1 cellular context compared by ENCODE assay signal in the genomic region with DNA sequence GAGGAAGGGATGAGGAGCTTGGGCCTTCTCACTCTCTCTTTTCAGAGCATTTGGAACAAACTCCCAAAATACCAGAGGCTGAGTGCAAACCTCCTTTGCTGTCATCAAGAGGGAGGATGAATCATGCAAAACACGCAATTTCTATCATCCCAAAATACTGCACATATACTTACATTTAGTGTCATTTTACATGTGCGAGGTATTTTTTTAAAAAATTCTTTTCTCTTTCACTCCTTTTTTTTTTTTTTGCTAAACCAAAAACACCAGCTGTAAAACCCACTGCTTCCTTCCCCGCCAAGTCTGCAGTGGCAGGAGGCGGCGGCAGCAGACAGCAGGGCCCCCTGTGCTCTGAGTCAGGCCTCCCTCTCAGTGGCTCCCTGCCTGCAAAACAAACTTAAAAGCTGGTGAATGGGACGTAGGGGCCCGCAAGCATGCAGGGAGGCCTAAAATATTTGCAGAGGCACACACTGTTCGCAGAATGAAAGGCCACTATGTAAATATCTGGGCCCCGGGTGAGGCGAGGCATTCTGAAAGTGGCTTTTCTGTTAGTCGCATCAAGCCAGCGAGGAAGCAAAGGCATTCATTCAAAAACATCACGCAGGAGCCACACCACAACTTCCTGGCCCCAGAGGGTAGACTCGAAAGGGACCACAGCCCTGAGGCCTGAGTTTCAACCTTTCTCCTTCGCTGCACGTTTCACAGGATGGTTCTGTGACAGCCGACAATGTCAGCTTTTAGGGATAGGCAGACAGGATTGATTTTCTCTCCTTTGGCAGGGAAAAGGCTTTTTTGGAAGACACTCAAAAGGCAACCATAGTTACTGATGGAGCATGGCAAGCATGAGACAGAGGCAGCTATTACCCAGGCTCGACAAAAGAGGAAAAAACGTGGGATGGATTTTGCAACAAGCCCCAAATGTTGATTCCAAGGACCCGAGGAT.
A peak's percentile ranks its signal among the peaks of the same experiment; 100 is the strongest.
TF ChIP-seq lines count a peak whose summit lies in the region.

No MANE protein-coding gene starts in this region.

TF ChIP-seq in HepG2, 621 proteins besides CTCF, POLR2A, EP300 and RAD21 (continued from another document and continues in another):
- TF ChIP-seq, protein P1, sequence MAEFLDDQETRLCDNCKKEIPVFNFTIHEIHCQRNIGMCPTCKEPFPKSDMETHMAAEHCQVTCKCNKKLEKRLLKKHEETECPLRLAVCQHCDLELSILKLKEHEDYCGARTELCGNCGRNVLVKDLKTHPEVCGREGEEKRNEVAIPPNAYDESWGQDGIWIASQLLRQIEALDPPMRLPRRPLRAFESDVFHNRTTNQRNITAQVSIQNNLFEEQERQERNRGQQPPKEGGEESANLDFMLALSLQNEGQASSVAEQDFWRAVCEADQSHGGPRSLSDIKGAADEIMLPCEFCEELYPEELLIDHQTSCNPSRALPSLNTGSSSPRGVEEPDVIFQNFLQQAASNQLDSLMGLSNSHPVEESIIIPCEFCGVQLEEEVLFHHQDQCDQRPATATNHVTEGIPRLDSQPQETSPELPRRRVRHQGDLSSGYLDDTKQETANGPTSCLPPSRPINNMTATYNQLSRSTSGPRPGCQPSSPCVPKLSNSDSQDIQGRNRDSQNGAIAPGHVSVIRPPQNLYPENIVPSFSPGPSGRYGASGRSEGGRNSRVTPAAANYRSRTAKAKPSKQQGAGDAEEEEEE (CRISPR knock-in tag; IDR thresholded peaks at IDR 0.05; ENCODE audit: borderline replicate concordance), result no peak
- peak; percentile 80 for TF ChIP-seq KDM6A (CRISPR knock-in tag; IDR thresholded peaks at IDR 0.05; ENCODE audit: low read depth)
- TF ChIP-seq KDM1A (CRISPR knock-in tag; IDR thresholded peaks at IDR 0.05), result peak; percentile 67; the same call in 1 of the 2 replicates
- peak; percentile 83; the same call in 1 of the 2 replicates for TF ChIP-seq ZNF766 (CRISPR knock-in tag; IDR thresholded peaks at IDR 0.05; ENCODE audit: borderline replicate concordance)
- 0 out of 2 replicates have a peak, but pooled peaks have one; percentile 42 for TF ChIP-seq KDM4B (CRISPR knock-in tag; IDR thresholded peaks at IDR 0.05)
- TF ChIP-seq SCMH1 (CRISPR knock-in tag; IDR thresholded peaks at IDR 0.05; ENCODE audit: borderline replicate concordance), result no peak
- TF ChIP-seq SRSF9 (IDR thresholded peaks at IDR 0.05; ENCODE audit: borderline replicate concordance, insufficient read depth, low read depth, low read length, poor library complexity, severe bottlenecking), result no peak
- TF ChIP-seq SETDB1 (CRISPR knock-in tag; IDR thresholded peaks at IDR 0.05; ENCODE audit: borderline replicate concordance), result no peak
- peak; percentile 44; the same call in 1 of the 2 replicates for TF ChIP-seq ZNF746 (CRISPR knock-in tag; IDR thresholded peaks at IDR 0.05)
- TF ChIP-seq NFE2 (CRISPR knock-in tag; IDR thresholded peaks at IDR 0.05), result no peak
- TF ChIP-seq KMT2B (CRISPR knock-in tag; IDR thresholded peaks at IDR 0.05), result 0 out of 2 replicates have a peak, but pooled peaks have one; percentile 18
- no peak for TF ChIP-seq ZNF354B (CRISPR knock-in tag; IDR thresholded peaks at IDR 0.05)
- TF ChIP-seq PREB (CRISPR knock-in tag; IDR thresholded peaks at IDR 0.05), result no peak
- TF ChIP-seq RBAK (CRISPR knock-in tag; IDR thresholded peaks at IDR 0.05), result no peak
- TF ChIP-seq ZNF761 (CRISPR knock-in tag; conservative IDR thresholded peaks at IDR 0.05), result 0 out of 2 replicates have a peak, but pooled peaks have one; percentile 59
- peak; percentile 83 for TF ChIP-seq TCF7 (IDR thresholded peaks at IDR 0.05; ENCODE audit: low read depth)
- TF ChIP-seq ZNF574 (CRISPR knock-in tag; IDR thresholded peaks at IDR 0.05), result peak; percentile 83
- TF ChIP-seq ZNF121 (CRISPR knock-in tag; IDR thresholded peaks at IDR 0.05), result 0 out of 2 replicates have a peak, but pooled peaks have one; percentile 15
- TF ChIP-seq ZNF570 (CRISPR knock-in tag; IDR thresholded peaks at IDR 0.05; ENCODE audit: borderline replicate concordance), result no peak
- no peak for TF ChIP-seq CCAR2 (optimal IDR thresholded peaks at IDR 0.05; ENCODE audit: low read depth, low read length)
- no peak for TF ChIP-seq TBP (CRISPR knock-in tag; IDR thresholded peaks at IDR 0.05)
- peak; percentile 29; the same call in 1 of the 2 replicates for TF ChIP-seq SP4 (CRISPR knock-in tag; IDR thresholded peaks at IDR 0.05)
- peak; percentile 71; the same call in 1 of the 2 replicates for TF ChIP-seq ZNF800 (CRISPR knock-in tag; IDR thresholded peaks at IDR 0.05)
- peak; percentile 83 for TF ChIP-seq TEAD3 (CRISPR knock-in tag; optimal IDR thresholded peaks at IDR 0.05; ENCODE audit: borderline replicate concordance)
- no peak for TF ChIP-seq PLSCR1 (CRISPR knock-in tag; IDR thresholded peaks at IDR 0.05; ENCODE audit: borderline replicate concordance)
- TF ChIP-seq MAFG (CRISPR knock-in tag; IDR thresholded peaks at IDR 0.05), result no peak
- peak; percentile 75 for TF ChIP-seq FOXO1 (CRISPR knock-in tag; IDR thresholded peaks at IDR 0.05)
- TF ChIP-seq PHF8 (CRISPR knock-in tag; IDR thresholded peaks at IDR 0.05), result peak; percentile 12
- TF ChIP-seq, protein P2, sequence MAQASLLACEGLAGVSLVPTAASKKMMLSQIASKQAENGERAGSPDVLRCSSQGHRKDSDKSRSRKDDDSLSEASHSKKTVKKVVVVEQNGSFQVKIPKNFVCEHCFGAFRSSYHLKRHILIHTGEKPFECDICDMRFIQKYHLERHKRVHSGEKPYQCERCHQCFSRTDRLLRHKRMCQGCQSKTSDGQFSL (CRISPR knock-in tag; IDR thresholded peaks at IDR 0.05), result no peak
- TF ChIP-seq ZNF567 (CRISPR knock-in tag; IDR thresholded peaks at IDR 0.05; ENCODE audit: borderline replicate concordance), result 0 out of 2 replicates have a peak, but pooled peaks have one; percentile 34
- TF ChIP-seq RFX5 (IDR thresholded peaks at IDR 0.05; ENCODE audit: low read depth, low read length), result no peak
- no peak for TF ChIP-seq ZNF773 (CRISPR knock-in tag; IDR thresholded peaks at IDR 0.05; ENCODE audit: borderline replicate concordance)
- no peak for TF ChIP-seq RFX1 (IDR thresholded peaks at IDR 0.05)
- no peak for TF ChIP-seq ZNF547 (CRISPR knock-in tag; IDR thresholded peaks at IDR 0.05)
- TF ChIP-seq TRIM24 (CRISPR knock-in tag; IDR thresholded peaks at IDR 0.05), result no peak
- TF ChIP-seq HHEX (CRISPR knock-in tag; IDR thresholded peaks at IDR 0.05), result no peak; the same call in 1 of the 2 replicates
- no peak for TF ChIP-seq ZNF18 (CRISPR knock-in tag; IDR thresholded peaks at IDR 0.05; ENCODE audit: insufficient replicate concordance)
- no peak; the same call in 1 of the 2 replicates for TF ChIP-seq NR2F2 (IDR thresholded peaks at IDR 0.05; ENCODE audit: borderline replicate concordance, low read depth)
- TF ChIP-seq RELA (CRISPR knock-in tag; IDR thresholded peaks at IDR 0.05), result no peak
- no peak for TF ChIP-seq ZMYM2 (CRISPR knock-in tag; IDR thresholded peaks at IDR 0.05)
- TF ChIP-seq SMAD1 (CRISPR knock-in tag; IDR thresholded peaks at IDR 0.05; ENCODE audit: borderline replicate concordance, low read depth), result no peak
- TF ChIP-seq TP53 (CRISPR knock-in tag; conservative IDR thresholded peaks at IDR 0.05), result 0 out of 2 replicates have a peak, but pooled peaks have one; percentile 26
- TF ChIP-seq HMG20B (CRISPR knock-in tag; conservative IDR thresholded peaks at IDR 0.05), result peak; percentile 87
- TF ChIP-seq SIN3A (IDR thresholded peaks at IDR 0.05; ENCODE audit: borderline replicate concordance, low read depth, low read length), result no peak
- no peak for TF ChIP-seq TAF15 (IDR thresholded peaks at IDR 0.05; ENCODE audit: low read depth, low read length, poor library complexity, severe bottlenecking)
- TF ChIP-seq ZNF878 (CRISPR knock-in tag; IDR thresholded peaks at IDR 0.05), result peak; percentile 93
- TF ChIP-seq ZNF879 (CRISPR knock-in tag; IDR thresholded peaks at IDR 0.05), result no peak
- peak; percentile 49; the same call in 1 of the 2 replicates for TF ChIP-seq ZNF362 (CRISPR knock-in tag; IDR thresholded peaks at IDR 0.05; ENCODE audit: borderline replicate concordance)
- no peak for TF ChIP-seq TSC22D2 (CRISPR knock-in tag; IDR thresholded peaks at IDR 0.05; ENCODE audit: borderline replicate concordance)
- peak; percentile 81 for TF ChIP-seq NCOA2 (CRISPR knock-in tag; IDR thresholded peaks at IDR 0.05)
- TF ChIP-seq MXD3 (CRISPR knock-in tag; IDR thresholded peaks at IDR 0.05), result no peak
- no peak for TF ChIP-seq ZBTB8A (CRISPR knock-in tag; IDR thresholded peaks at IDR 0.05; ENCODE audit: borderline replicate concordance, low read depth)
- no peak for TF ChIP-seq CHD4 (IDR thresholded peaks at IDR 0.05; ENCODE audit: borderline replicate concordance, low read length)
- no peak for TF ChIP-seq MAFF (IDR thresholded peaks at IDR 0.05; ENCODE audit: low read depth, low read length)
- TF ChIP-seq, protein P3, sequence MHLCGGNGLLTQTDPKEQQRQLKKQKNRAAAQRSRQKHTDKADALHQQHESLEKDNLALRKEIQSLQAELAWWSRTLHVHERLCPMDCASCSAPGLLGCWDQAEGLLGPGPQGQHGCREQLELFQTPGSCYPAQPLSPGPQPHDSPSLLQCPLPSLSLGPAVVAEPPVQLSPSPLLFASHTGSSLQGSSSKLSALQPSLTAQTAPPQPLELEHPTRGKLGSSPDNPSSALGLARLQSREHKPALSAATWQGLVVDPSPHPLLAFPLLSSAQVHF (CRISPR knock-in tag; IDR thresholded peaks at IDR 0.05), result no peak
- no peak for TF ChIP-seq SNAPC2 (CRISPR knock-in tag; IDR thresholded peaks at IDR 0.05)
- TF ChIP-seq HMGA1 (CRISPR knock-in tag; conservative IDR thresholded peaks at IDR 0.05), result no peak
- TF ChIP-seq ZNF605 (CRISPR knock-in tag; IDR thresholded peaks at IDR 0.05), result peak; percentile 80
